In the genomic region with DNA sequence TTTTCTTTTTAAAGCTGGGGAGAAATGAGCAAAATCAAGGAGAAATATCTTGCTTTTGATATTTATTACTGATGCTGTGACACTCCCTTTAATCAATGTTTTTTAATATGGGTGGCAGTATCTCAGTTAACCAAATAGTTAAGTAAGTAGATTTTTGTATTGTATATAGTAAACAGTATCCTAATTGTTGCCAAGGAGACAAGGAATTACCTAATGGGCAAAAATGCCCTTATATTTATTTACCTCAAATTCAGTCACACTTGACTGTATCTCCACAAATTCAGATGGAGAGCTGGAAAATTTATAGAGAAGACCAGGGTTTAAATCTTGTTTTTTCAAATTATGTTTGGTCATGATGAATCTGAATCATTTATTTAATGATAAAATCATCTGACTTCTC, we compare ENCODE assay signal across 1 cellular context.
TF ChIP-seq lines count a peak whose summit lies in the region.

No MANE protein-coding gene starts in this region.

TF ChIP-seq in K562, 482 proteins besides CTCF, POLR2A, EP300 and RAD21:
- TF ChIP-seq, protein P1, sequence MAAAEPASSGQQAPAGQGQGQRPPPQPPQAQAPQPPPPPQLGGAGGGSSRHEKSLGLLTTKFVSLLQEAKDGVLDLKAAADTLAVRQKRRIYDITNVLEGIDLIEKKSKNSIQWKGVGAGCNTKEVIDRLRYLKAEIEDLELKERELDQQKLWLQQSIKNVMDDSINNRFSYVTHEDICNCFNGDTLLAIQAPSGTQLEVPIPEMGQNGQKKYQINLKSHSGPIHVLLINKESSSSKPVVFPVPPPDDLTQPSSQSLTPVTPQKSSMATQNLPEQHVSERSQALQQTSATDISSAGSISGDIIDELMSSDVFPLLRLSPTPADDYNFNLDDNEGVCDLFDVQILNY (CRISPR knock-in tag; IDR thresholded peaks at IDR 0.05): no peak
- TF ChIP-seq RFX1 (IDR thresholded peaks at IDR 0.05): peak; percentile 60
- TF ChIP-seq NR2F6 (CRISPR knock-in tag; IDR thresholded peaks at IDR 0.05): no peak
